1 cellular context compared by ENCODE assay signal in genomic region chr11:57778318-57779037, GRCh38.
TF ChIP-seq lines count a peak whose summit lies in the region.

No MANE protein-coding gene starts in this region.

TF ChIP-seq in GM23338, 12 proteins besides CTCF, POLR2A, EP300 and RAD21:
- peak; percentile 63 for TF ChIP-seq ZNF462 (CRISPR knock-in tag; IDR thresholded peaks at IDR 0.05)
- peak; percentile 30; the same call in 1 of the 2 replicates for TF ChIP-seq CREB1 (CRISPR knock-in tag; IDR thresholded peaks at IDR 0.05; ENCODE audit: low read depth)
- TF ChIP-seq REST (IDR thresholded peaks at IDR 0.05; ENCODE audit: unreplicated experiment), result no peak
- no peak for TF ChIP-seq ETS1 (IDR thresholded peaks at IDR 0.05)
